In genomic region chr3:106004137-106004600, GRCh38 we compare ENCODE assay signal across 10 cellular contexts.
DNase-seq lines count a peak whose midpoint lies in the region; ATAC-seq, FAIRE-seq and TF ChIP-seq lines count a peak whose summit lies in the region.
"Had no signal": no experiment of that assay in that cellular context is flagged by ENCODE, and none has a peak within 500 bp of the region (broad histone marks: within the 10 kb centered on the region; RNA-seq: fewer than 3 reads in every experiment).

No MANE protein-coding gene starts in this region.

- peak overlapping the region; percentile 11 for H3K27ac ChIP-seq in PC-3 (ENCODE audit: low read length)
- peak overlapping the region; percentile 51 to 81 for H3K27ac ChIP-seq in left lung
- H3K27ac ChIP-seq in small intestine (ENCODE audit: low read depth in 1 of 2, low read length in 1 of 2): no peak overlapping the region

- 0 out of 2 replicates have a peak overlapping the region, but pooled peaks have one; percentile 4 for H3K9ac ChIP-seq in PC-3 (ENCODE audit: low read length)

- peak overlapping the region; percentile 47 for H3K4me2 ChIP-seq in PC-3 (ENCODE audit: low read length)

- no peaks in the 10 kb centered on the region for H3F3A ChIP-seq in PC-3 (ENCODE audit: low read length, unreplicated experiment)

- peaks cover 25% of the 10 kb centered on the region; the same call in 1 of the 2 replicates for H3K4me1 ChIP-seq in PC-3 (ENCODE audit: insufficient read depth, low read length)
- no peaks in the 10 kb centered on the region for H3K4me1 ChIP-seq in left lung
- H3K4me1 ChIP-seq in small intestine (ENCODE audit: control insufficient read depth in 2 of 2, insufficient read depth in 1 of 2, low read depth in 1 of 2, low read length in 1 of 2): no peaks in the 10 kb centered on the region

- no peaks in the 10 kb centered on the region for H3K9me2 ChIP-seq in PC-3 (replicated peaks; ENCODE audit: low read length)

- H3K79me2 ChIP-seq in PC-3 (ENCODE audit: low read length): no peaks in the 10 kb centered on the region

- H3K27me3 ChIP-seq in PC-3 (ENCODE audit: low read length): no peaks in the 10 kb centered on the region
- no peaks in the 10 kb centered on the region for H3K27me3 ChIP-seq in left lung
- H3K27me3 ChIP-seq in small intestine (ENCODE audit: control insufficient read depth in 2 of 2, insufficient read depth in 2 of 2, low read length in 2 of 2): no peaks in the 10 kb centered on the region

- no peak for TF ChIP-seq CTCF in AG04449 (IDR thresholded peaks at IDR 0.05; ENCODE audit: insufficient read depth, low read length, missing control alignments)
- no peak for TF ChIP-seq CTCF in PC-3 (conservative IDR thresholded peaks at IDR 0.05; ENCODE audit: low read depth, low read length)
- no peak for TF ChIP-seq CTCF in cardiac fibroblast (IDR thresholded peaks at IDR 0.05; ENCODE audit: low read depth, low read length)
- TF ChIP-seq CTCF in left lung (IDR thresholded peaks at IDR 0.05): no peak

- H3K4me3 ChIP-seq in AG04449 (ENCODE audit: low read depth, low read length): peak overlapping the region; percentile 20; the same call in 1 of the 2 replicates
- peak overlapping the region; percentile 37; the same call in 1 of the 2 replicates for H3K4me3 ChIP-seq in PC-3 (ENCODE audit: low read length)
- H3K4me3 ChIP-seq in cardiac fibroblast (replicated peaks in 1 of 2; ENCODE audit: low read depth in 2 of 2, low read length in 2 of 2): peak overlapping the region; percentile 19 to 30
- no peak overlapping the region for H3K4me3 ChIP-seq in left lung
- H3K4me3 ChIP-seq in small intestine (ENCODE audit: low read depth in 1 of 2, low read length in 2 of 2): no peak overlapping the region

- H3K36me3 ChIP-seq in PC-3 (ENCODE audit: low read depth, low read length) (no peaks in the 10 kb centered on the region), left lung (no peaks in the 10 kb centered on the region), small intestine (ENCODE audit: control insufficient read depth in 2 of 2, insufficient read depth in 2 of 2, low read length in 2 of 2) (no peaks in the 10 kb centered on the region)

- FAIRE-seq in small intestine (lab: Jason Lieb, UNC): no peak

- H4K20me1 ChIP-seq in PC-3 (ENCODE audit: low read length): no peaks in the 10 kb centered on the region

- H2AFZ ChIP-seq in PC-3 (ENCODE audit: low read length): peak overlapping the region; percentile 47

- CTCF ChIA-PET in AG04449 (lab: Yijun Ruan, JAX): no interaction called here
- CTCF ChIA-PET in PC-3 (lab: Charles Lee): no interaction called here

- ATAC-seq in PC-3: peak; percentile 51; the same call in 1 of the 2 replicates
- ATAC-seq in left lung: peak; percentile 71
- no peak for ATAC-seq in HG02981 (IDR thresholded peaks at IDR 0.05; ENCODE audit: unreplicated experiment)
- no peak for ATAC-seq in GM18519 (IDR thresholded peaks at IDR 0.05; ENCODE audit: low FRiP score, unreplicated experiment)

- POLR2A ChIA-PET in AG04449 (lab: Yijun Ruan, JAX): no interaction called here
- POLR2A ChIA-PET in PC-3 (lab: Charles Lee; ENCODE audit: unreplicated experiment): no interaction called here

- intact Hi-C loops in PC-3 (cut with micrococcal nuclease): loop anchor here (2.0 kb wide), 1 partner anchor 27 kb away; no protein-coding TSS in a partner anchor
- intact Hi-C loops in left lung (cut with DNase I): no loop called here

- BruUV-seq in PC-3 (replicated peaks; lab: Mats Ljungman, UMichigan): no TSS peak

- H3K9me3 ChIP-seq in PC-3 (ENCODE audit: low read length) (no peaks in the 10 kb centered on the region), left lung (peaks cover 0 to 3% of the 10 kb centered on the region in 2 donors), small intestine (ENCODE audit: control insufficient read depth, low read depth) (no peaks in the 10 kb centered on the region)

- DNase-seq in AG04449 (ENCODE audit: low read depth, low spot score) (peak; percentile 50), PC-3 (peak; percentile 41), cardiac fibroblast (ENCODE audit: low read depth in 2 of 2) (peak; percentile 93), left lung (no peak), retina (no peak), small intestine (no peak)
- DNase-seq: immature natural killer cell; stimulated activated CD4-positive, alpha-beta T cell treated with anti-CD3 and anti-CD28 coated beads, Interleukin-4, amount 100 ng/mL, for 1 hour had no signal

- whole genome bisulfite sequencing in small intestine, 3 donors: 64 to 73% (median 70%) methylated on average over 4 of the region's 4 CpGs

Comparison
In these comparisons a context has a peak if more than half of its experiments do, and no peak if none do; other contexts are left out.
1. DNase-seq: peak in AG04449 (single experiment), PC-3 (single experiment) and cardiac fibroblast (2 of 2); none in left lung (0 of 2), retina (single experiment) and small intestine (single experiment).
2. H3K4me3 ChIP-seq: peak in AG04449 (single experiment), PC-3 (single experiment) and cardiac fibroblast (2 of 2); none in left lung (0 of 2) and small intestine (0 of 2).
3. ATAC-seq: peak in PC-3 (single experiment) and left lung (single experiment); none in HG02981 (single experiment) and GM18519 (single experiment).
4. H3K27ac ChIP-seq: peak in PC-3 (single experiment) and left lung (2 of 2); none in small intestine (0 of 2).